Comparison of ENCODE assay signal across 27 cellular contexts in genomic region chr7:150358433-150358832, GRCh38. TPM values are rescaled to one million over a fixed set of nuclear protein-coding genes. Genes with fewer than 3 reads are reported as not detected.
DNase-seq lines count a peak whose midpoint lies in the region; ATAC-seq and TF ChIP-seq lines count a peak whose summit lies in the region.
"Had no signal": no experiment of that assay in that cellular context is flagged by ENCODE, and none has a peak within 500 bp of the region (broad histone marks: within the 10 kb centered on the region; RNA-seq: fewer than 3 reads in every experiment).

No MANE protein-coding gene starts in this region.

- intact Hi-C loops in activated CD8-positive, alpha-beta T cell treated with anti-CD3 and anti-CD28 coated beads for 36 hours (cut with micrococcal nuclease): loop anchor here (5.0 to 10.0 kb wide), 2 partner anchors 49 to 396 kb away; a partner anchor contains a TSS

- no peaks in the 10 kb centered on the region for H3K27me3 Mint-ChIP-seq in stimulated activated naive CD8-positive, alpha-beta T cell treated with anti-CD3 and anti-CD28 coated beads, Interleukin-15, amount 100 ng/mL, for 72 hours
- H3K27me3 Mint-ChIP-seq in activated CD8-positive, alpha-beta T cell treated with anti-CD3 and anti-CD28 coated beads for 36 hours: no peaks in the 10 kb centered on the region
- peaks cover 3% of the 10 kb centered on the region for H3K27me3 Mint-ChIP-seq in memory B cell

- H3K4me3 Mint-ChIP-seq in stimulated activated naive CD8-positive, alpha-beta T cell treated with anti-CD3 and anti-CD28 coated beads, Interleukin-15, amount 100 ng/mL, for 72 hours: peak overlapping the region; percentile 72 to 79
- no peak overlapping the region for H3K4me3 Mint-ChIP-seq in activated CD8-positive, alpha-beta T cell treated with anti-CD3 and anti-CD28 coated beads for 36 hours
- no peak overlapping the region for H3K4me3 Mint-ChIP-seq in memory B cell

- peak; percentile 74 for ATAC-seq in stimulated activated naive CD8-positive, alpha-beta T cell treated with anti-CD3 and anti-CD28 coated beads, Interleukin-15, amount 100 ng/mL, for 72 hours
- no peak for ATAC-seq in stimulated activated naive CD8-positive, alpha-beta T cell treated with anti-CD3 and anti-CD28 coated beads, Interleukin-15, Interleukin-2, amounts not matched to agents 100 U/mL and 50 U/mL, for 24 hours
- peak; percentile 14 for ATAC-seq in activated CD8-positive, alpha-beta T cell treated with anti-CD3 and anti-CD28 coated beads for 36 hours
- ATAC-seq in memory B cell (ENCODE audit: low read depth) (no peak), GM19328 (IDR thresholded peaks at IDR 0.05; ENCODE audit: unreplicated experiment) (no peak)
- ATAC-seq: heart left ventricle, left colon had no signal

- no peak for TF ChIP-seq CTCF in activated CD8-positive, alpha-beta T cell treated with anti-CD3 and anti-CD28 coated beads for 36 hours (IDR thresholded peaks at IDR 0.05)

- H3K4me1 Mint-ChIP-seq in stimulated activated naive CD8-positive, alpha-beta T cell treated with anti-CD3 and anti-CD28 coated beads, Interleukin-15, amount 100 ng/mL, for 72 hours: peaks cover 42% of the 10 kb centered on the region
- peaks cover 42% of the 10 kb centered on the region for H3K4me1 Mint-ChIP-seq in activated CD8-positive, alpha-beta T cell treated with anti-CD3 and anti-CD28 coated beads for 36 hours (ENCODE audit: low read depth)
- peaks cover 22% of the 10 kb centered on the region for H3K4me1 Mint-ChIP-seq in memory B cell

- CTCF ChIA-PET in activated CD8-positive, alpha-beta T cell treated with anti-CD3 and anti-CD28 coated beads for 36 hours (lab: Charles Lee): interaction anchor here (1.0 to 2.6 kb wide), 7 partner anchors 8 to 48 kb away, joined by 3 to 12 read pairs (median 4); partner anchors contain the start of gene REPIN1

- H3K9me3 Mint-ChIP-seq in stimulated activated naive CD8-positive, alpha-beta T cell treated with anti-CD3 and anti-CD28 coated beads, Interleukin-15, amount 100 ng/mL, for 72 hours: peaks cover 7 to 9% of the 10 kb centered on the region in 2 donors
- H3K9me3 Mint-ChIP-seq in activated CD8-positive, alpha-beta T cell treated with anti-CD3 and anti-CD28 coated beads for 36 hours: no peaks in the 10 kb centered on the region
- no peaks in the 10 kb centered on the region for H3K9me3 Mint-ChIP-seq in memory B cell

- peaks cover 3% of the 10 kb centered on the region for H3K36me3 Mint-ChIP-seq in activated CD8-positive, alpha-beta T cell treated with anti-CD3 and anti-CD28 coated beads for 36 hours (ENCODE audit: low read depth)
- no peaks in the 10 kb centered on the region for H3K36me3 Mint-ChIP-seq in memory B cell

- peak overlapping the region; percentile 10 to 51 for H3K27ac Mint-ChIP-seq in stimulated activated naive CD8-positive, alpha-beta T cell treated with anti-CD3 and anti-CD28 coated beads, Interleukin-15, amount 100 ng/mL, for 72 hours
- peak overlapping the region; percentile 62 for H3K27ac Mint-ChIP-seq in activated CD8-positive, alpha-beta T cell treated with anti-CD3 and anti-CD28 coated beads for 36 hours
- H3K27ac Mint-ChIP-seq in memory B cell: peak overlapping the region; percentile 93

- POLR2A ChIA-PET in activated CD8-positive, alpha-beta T cell treated with anti-CD3 and anti-CD28 coated beads for 36 hours (lab: Charles Lee): interaction anchor here (0.6 to 2.1 kb wide), 9 partner anchors 10 to 210 kb away, joined by 3 to 10 read pairs (median 4); partner anchors contain the start of genes ACTR3C, GIMAP8, LRRC61 and REPIN1

- peak in 1 of 2 donors; percentile 57 for DNase-seq in stimulated activated naive CD8-positive, alpha-beta T cell treated with anti-CD3 and anti-CD28 coated beads, Interleukin-15, amount 100 ng/mL, for 72 hours
- no peak for DNase-seq in stimulated activated naive CD8-positive, alpha-beta T cell treated with anti-CD3 and anti-CD28 coated beads, Interleukin-15, Interleukin-2, amounts not matched to agents 100 U/mL and 50 U/mL, for 24 hours
- peak; percentile 34 for DNase-seq in activated CD8-positive, alpha-beta T cell treated with anti-CD3 and anti-CD28 coated beads for 36 hours
- DNase-seq in memory B cell (ENCODE audit: low spot score in 2 of 2) (no peak), SHP77 treated with DMSO at 0.1 percent for 48 hours (lab: John Stamatoyannopoulos, UW) (no peak)
- DNase-seq in stimulated activated CD4-positive, alpha-beta T cell treated with anti-CD3 and anti-CD28 coated beads, Interleukin-4, amount 100 ng/mL, for 1 hour: no peak
- DNase-seq: activated CD4-positive, CD25-positive, alpha-beta regulatory T cell treated with anti-CD3 and anti-CD28 coated beads, Interleukin-2, amount 50 U/mL, for 72 hours; activated CD8-positive, alpha-beta memory T cell treated with anti-CD3 and anti-CD28 coated beads for 24 hours; amniotic stem cell; DMS153; effector CD4-positive, alpha-beta T cell; erythroblast; foreskin fibroblast; GM23248; heart left ventricle; KG1; NCI-H146; NCI-H446 treated with DMSO at 0.1 percent for 48 hours; small intestine; stimulated activated CD4-positive, alpha-beta T cell treated with anti-CD3 and anti-CD28 coated beads, Interleukin-2, amount 100 ng/mL, for 24 hours; testis; uterus had no signal

RNA-seq across cellular contexts. Expression of gene REPIN1, which starts 10.2 kb away (rescaled TPM):
- 10 to 100 TPM; 56.0 to 59.2 TPM for total RNA-seq in activated CD8-positive, alpha-beta T cell treated with anti-CD3 and anti-CD28 coated beads for 36 hours

RNA-seq across cellular contexts. Expression of gene RARRES2, which starts 17.0 kb away (rescaled TPM):
- not detected for total RNA-seq in activated CD8-positive, alpha-beta T cell treated with anti-CD3 and anti-CD28 coated beads for 36 hours
- total RNA-seq: GM23248; HT1080; T-helper 1 cell treated with Interleukin-12 subunit alpha and Interleukin-12 subunit beta and Interleukin-4 antibody, amounts not matched to agents 30 ng/mL and 1 ng/mL, for 36 hours had no signal

RNA-seq across cellular contexts. Expression of gene ZNF775, which starts 20.7 kb away (rescaled TPM):
- 1 to 10 TPM; 4.7 to 4.9 TPM for total RNA-seq in activated CD8-positive, alpha-beta T cell treated with anti-CD3 and anti-CD28 coated beads for 36 hours

RNA-seq across cellular contexts. Expression of gene ACTR3C, which starts 35.1 kb away (rescaled TPM):
- 1 to 10 TPM; 2.6 to 2.9 TPM for total RNA-seq in activated CD8-positive, alpha-beta T cell treated with anti-CD3 and anti-CD28 coated beads for 36 hours
- total RNA-seq: GM23248, HT1080 had no signal

RNA-seq across cellular contexts. Expression of gene LRRC61, which starts 35.3 kb away (rescaled TPM):
- total RNA-seq in activated CD8-positive, alpha-beta T cell treated with anti-CD3 and anti-CD28 coated beads for 36 hours: 10 to 100 TPM; 21.8 to 21.9 TPM
- total RNA-seq: G401, GM23248, HT1080 had no signal

Comparison
In these comparisons a context has a peak if more than half of its experiments do, and no peak if none do; other contexts are left out.
1. ATAC-seq: peak in stimulated activated naive CD8-positive, alpha-beta T cell treated with anti-CD3 and anti-CD28 coated beads, Interleukin-15, amount 100 ng/mL, for 72 hours (single experiment) and activated CD8-positive, alpha-beta T cell treated with anti-CD3 and anti-CD28 coated beads for 36 hours (single experiment); none in stimulated activated naive CD8-positive, alpha-beta T cell treated with anti-CD3 and anti-CD28 coated beads, Interleukin-15, Interleukin-2, amounts not matched to agents 100 U/mL and 50 U/mL, for 24 hours (single experiment), memory B cell (single experiment) and GM19328 (single experiment).
2. H3K27ac Mint-ChIP-seq: peak in every context shown above with its lines; median percentile 93 in memory B cell; 62 in activated CD8-positive, alpha-beta T cell treated with anti-CD3 and anti-CD28 coated beads for 36 hours; 30 in stimulated activated naive CD8-positive, alpha-beta T cell treated with anti-CD3 and anti-CD28 coated beads, Interleukin-15, amount 100 ng/mL, for 72 hours.
3. H3K4me3 Mint-ChIP-seq: peak in stimulated activated naive CD8-positive, alpha-beta T cell treated with anti-CD3 and anti-CD28 coated beads, Interleukin-15, amount 100 ng/mL, for 72 hours (2 of 2); none in activated CD8-positive, alpha-beta T cell treated with anti-CD3 and anti-CD28 coated beads for 36 hours (single experiment) and memory B cell (single experiment).